In genomic region chr4:985123-985830, GRCh38 we compare ENCODE assay signal across 6 cellular contexts. TPM values are rescaled to one million over a fixed set of nuclear protein-coding genes. Genes with fewer than 3 reads are reported as not detected.
DNase-seq lines count a peak whose midpoint lies in the region; ATAC-seq, FAIRE-seq and TF ChIP-seq lines count a peak whose summit lies in the region.

No MANE protein-coding gene starts in this region.

- H3K4me1 ChIP-seq in BLaER1 treated with 17β-estradiol and CSF1 and Interleukin-3, amounts not matched to agents 10 nM and 100 nM: peaks cover 31 to 49% (median 41%) of the 10 kb centered on the region in 10 experiments
- peaks cover 14 to 22% of the 10 kb centered on the region in 2 donors for H3K4me1 ChIP-seq in gastrocnemius medialis

- H3K27ac ChIP-seq in BLaER1 treated with 17β-estradiol and CSF1 and Interleukin-3, amounts not matched to agents 10 nM and 100 nM: no peak overlapping the region
- no peak overlapping the region for H3K27ac ChIP-seq in dorsolateral prefrontal cortex
- peak overlapping the region in 1 of 4 donors; percentile 42 for H3K27ac ChIP-seq in gastrocnemius medialis

- no peaks in the 10 kb centered on the region for H3K9me3 ChIP-seq in BLaER1 treated with 17β-estradiol and CSF1 and Interleukin-3, amounts not matched to agents 10 nM and 100 nM (replicated peaks in 1 of 11)
- H3K9me3 ChIP-seq in gastrocnemius medialis: no peaks in the 10 kb centered on the region

- no peak for FAIRE-seq in HTR-8/SVneo (lab: Jason Lieb, UNC)

- ATAC-seq in gastrocnemius medialis: peak; percentile 31 to 41

- in situ Hi-C loops in gastrocnemius medialis (cut with MboI; ENCODE audit: low sequenced_read_pairs in 4 of 4): no loop called here

- H3K4me3 ChIP-seq in BLaER1 treated with 17β-estradiol and CSF1 and Interleukin-3, amounts not matched to agents 10 nM and 100 nM: no peak overlapping the region
- peak overlapping the region in 32 of 59 donors; percentile 0 to 87 (median 36) for H3K4me3 ChIP-seq in dorsolateral prefrontal cortex
- H3K4me3 ChIP-seq in gastrocnemius medialis: peak overlapping the region; percentile 7 to 42 (median 28)

- H4K20me1 ChIP-seq in BLaER1 treated with 17β-estradiol and CSF1 and Interleukin-3, amounts not matched to agents 10 nM and 100 nM: peaks cover 0 to 36% (median 31%) of the 10 kb centered on the region in 11 experiments; a peak in 17 of 22 replicates

- no peak for TF ChIP-seq POLR2A in gastrocnemius medialis (IDR thresholded peaks at IDR 0.05)

- TF ChIP-seq CTCF in dorsolateral prefrontal cortex (IDR thresholded peaks at IDR 0.05 in 54 of 56, conservative IDR thresholded peaks at IDR 0.05 in 2 of 56; ENCODE audit: low read depth in 1 of 56, partially characterized antibody in 56 of 56) (no peak), gastrocnemius medialis (IDR thresholded peaks at IDR 0.05 in 4 of 5, conservative IDR thresholded peaks at IDR 0.05 in 1 of 5) (no peak)

- peaks cover 0 to 14% (median 10%) of the 10 kb centered on the region in 11 experiments; a peak in 16 of 22 replicates for H3K36me3 ChIP-seq in BLaER1 treated with 17β-estradiol and CSF1 and Interleukin-3, amounts not matched to agents 10 nM and 100 nM
- peaks cover 0 to 6% of the 10 kb centered on the region in 2 donors for H3K36me3 ChIP-seq in gastrocnemius medialis

- H3K4me2 ChIP-seq in BLaER1 treated with 17β-estradiol and CSF1 and Interleukin-3, amounts not matched to agents 10 nM and 100 nM: peak overlapping the region; percentile 35 to 98 (median 94); a peak in 21 of 22 replicates

- no peaks in the 10 kb centered on the region for H3K27me3 ChIP-seq in BLaER1 treated with 17β-estradiol and CSF1 and Interleukin-3, amounts not matched to agents 10 nM and 100 nM
- H3K27me3 ChIP-seq in dorsolateral prefrontal cortex (no peaks in the 10 kb centered on the region), gastrocnemius medialis (no peaks in the 10 kb centered on the region)

- peak; percentile 44 to 62 (median 54) for DNase-seq in T-helper 1 cell
- peak in 1 of 10 donors; percentile 70 for DNase-seq in dorsolateral prefrontal cortex
- peak; percentile 28 to 58 for DNase-seq in gastrocnemius medialis
- DNase-seq in HTR-8/SVneo (ENCODE audit: insufficient read length, low spot score): no peak
- no peak for DNase-seq in NCI-H446 treated with DMSO at 0.1 percent for 48 hours (lab: John Stamatoyannopoulos, UW)

- intact Hi-C loops in dorsolateral prefrontal cortex (cut with DNase I): loop anchor here in 1 of 2 donors (5.0 to 10.0 kb wide), 2 partner anchors 53 to 200 kb away; partner anchors contain the start of genes GAK and TMEM175
- intact Hi-C loops in gastrocnemius medialis (cut with DNase I; ENCODE audit: low total_unique reads): loop anchor here (5.0 kb wide), 1 partner anchor 53 kb away; the partner anchor contains the start of genes GAK and TMEM175

- peak overlapping the region in 1 of 11 experiments; percentile 40; a peak in 1 of 22 replicates for H3K9ac ChIP-seq in BLaER1 treated with 17β-estradiol and CSF1 and Interleukin-3, amounts not matched to agents 10 nM and 100 nM

RNA-seq across cellular contexts. Expression of gene IDUA, which starts 1.6 kb away (rescaled TPM):
- total RNA-seq in dorsolateral prefrontal cortex: 10 to 100 TPM; 25.5 to 80.1 (median 43.3) TPM
- total RNA-seq in gastrocnemius medialis: 10 to 100 TPM in 1 of 4 donors, 1 to 10 TPM in 2, under 1 TPM in 1; 0.12 to 10.8 (median 2.4) TPM

RNA-seq across cellular contexts. Expression of gene SLC26A1, which starts 7.9 kb away (rescaled TPM):
- 1 to 10 TPM in 104 of 120 experiments, under 1 TPM in 16; 0.53 to 4.6 (median 1.6) TPM for total RNA-seq in dorsolateral prefrontal cortex
- total RNA-seq in gastrocnemius medialis: under 1 TPM in 1 of 4 donors, not detected in 3; 0.16 TPM

RNA-seq across cellular contexts. Expression of gene DGKQ, which starts 11.9 kb away (rescaled TPM):
- total RNA-seq in dorsolateral prefrontal cortex (10 to 100 TPM; 13.3 to 31.8 (median 23.2) TPM), gastrocnemius medialis (1 to 10 TPM; 3.2 to 5.2 (median 4.5) TPM)

RNA-seq across cellular contexts. Expression of gene FGFRL1, which starts 26.1 kb away (rescaled TPM):
- total RNA-seq in dorsolateral prefrontal cortex: 100 to 1,000 TPM in 1 of 120 experiments, 10 to 100 TPM in 119; 18.7 to 109 (median 38.4) TPM
- 10 to 100 TPM; 10.4 to 32.4 (median 15.2) TPM for total RNA-seq in gastrocnemius medialis

RNA-seq across cellular contexts. Expression of gene TMEM175, which starts 53.0 kb away (rescaled TPM):
- total RNA-seq in dorsolateral prefrontal cortex (100 to 1,000 TPM in 3 of 120 experiments, 10 to 100 TPM in 117; 25.9 to 119 (median 61.7) TPM), gastrocnemius medialis (10 to 100 TPM; 15.3 to 29.6 (median 20.8) TPM)

Comparison
In these comparisons a context has a peak if more than half of its experiments do, and no peak if none do; other contexts are left out.
1. H3K4me3 ChIP-seq: peak in dorsolateral prefrontal cortex (32 of 59) and gastrocnemius medialis (4 of 4); none in BLaER1 treated with 17β-estradiol and CSF1 and Interleukin-3, amounts not matched to agents 10 nM and 100 nM (0 of 10).
2. DNase-seq: peak in T-helper 1 cell (5 of 5) and gastrocnemius medialis (2 of 2); none in HTR-8/SVneo (single experiment) and NCI-H446 treated with DMSO at 0.1 percent for 48 hours (single experiment).